34 cellular contexts compared by ENCODE assay signal in genomic region chr3:176699307-176699706, GRCh38.
"Had no signal": no experiment of that assay in that cellular context is flagged by ENCODE, and none has a peak within 500 bp of the region (broad histone marks: within the 10 kb centered on the region; RNA-seq: fewer than 3 reads in every experiment).

No MANE protein-coding gene starts in this region.

- H3K27me3 ChIP-seq: brain microvascular endothelial cell, MG63, Peyer's patch had no signal

- H3K4me3 ChIP-seq: MG63, Peyer's patch had no signal

- H3K36me3 ChIP-seq: brain microvascular endothelial cell, MG63, Peyer's patch had no signal

- H3K27ac ChIP-seq: brain microvascular endothelial cell, Peyer's patch, VCaP had no signal

- ATAC-seq: activated CD8-positive, alpha-beta memory T cell treated with anti-CD3 and anti-CD28 coated beads, Interleukin-2, amount 10 ng/mL, durations not matched to agents 7 days and 5 days; activated naive CD8-positive, alpha-beta T cell treated with anti-CD3 and anti-CD28 coated beads, Interleukin-2, amount 50 U/mL, for 24 hours had no signal

- H3K9me3 ChIP-seq: MG63, Peyer's patch had no signal

- DNase-seq: activated CD4-positive, alpha-beta memory T cell treated with anti-CD3 and anti-CD28 coated beads, Interleukin-2, amount 10 ng/mL, durations not matched to agents 7 days and 5 days; activated CD4-positive, alpha-beta T cell treated with anti-CD3 and anti-CD28 coated beads for 1 hour; activated CD4-positive, alpha-beta T cell treated with anti-CD3 and anti-CD28 coated beads for 48 hours; activated CD4-positive, CD25-positive, alpha-beta regulatory T cell; activated CD8-positive, alpha-beta memory T cell treated with anti-CD3 and anti-CD28 coated beads for 24 hours; activated CD8-positive, alpha-beta memory T cell treated with anti-CD3 and anti-CD28 coated beads, Interleukin-2, amount 10 ng/mL, durations not matched to agents 7 days and 5 days; activated CD8-positive, alpha-beta memory T cell treated with anti-CD3 and anti-CD28 coated beads, Interleukin-2, amount 50 U/mL, for 48 hours; activated effector memory CD4-positive, alpha-beta T cell treated with Interleukin-2 at 50 U/mL for 16 hours; activated naive CD4-positive, alpha-beta T cell treated with anti-CD3 and anti-CD28 coated beads, Interleukin-2, amount 10 ng/mL, durations not matched to agents 7 days and 5 days; activated naive CD8-positive, alpha-beta T cell treated with anti-CD3 and anti-CD28 coated beads, Interleukin-2, amount 50 U/mL, for 24 hours; activated T-cell treated with anti-CD3 and anti-CD28 coated beads, Interleukin-2, amount 50 U/mL, for 48 hours; anterior cingulate cortex; brain microvascular endothelial cell; central memory CD4-positive, alpha-beta T cell; Karpas-422; MG63; MV-4-11; NCI-H1092; NCI-H1436 treated with DMSO at 0.1 percent for 48 hours; NCI-H187; NCI-H2029 treated with DMSO at 0.1 percent for 48 hours; NCI-H2107; NCI-H2171; NCI-H510A; NCI-H526; NCI-H748 treated with DMSO at 0.1 percent for 48 hours; Peyer's patch; RPMI8226; SIG-M5; SW 1271; T-helper 1 cell; T-helper 2 cell; T-helper 9 cell had no signal

- H3K4me1 ChIP-seq: Peyer's patch had no signal
